In genomic region chr1:206716519-206717236, GRCh38 we compare ENCODE assay signal across 11 cellular contexts. TPM values are rescaled to one million over a fixed set of nuclear protein-coding genes. Genes with fewer than 3 reads are reported as not detected.
DNase-seq lines count a peak whose midpoint lies in the region; ATAC-seq and TF ChIP-seq lines count a peak whose summit lies in the region.
"Had no signal": no experiment of that assay in that cellular context is flagged by ENCODE, and none has a peak within 500 bp of the region (broad histone marks: within the 10 kb centered on the region; RNA-seq: fewer than 3 reads in every experiment).

No MANE protein-coding gene starts in this region.

- no peaks in the 10 kb centered on the region for H3K27me3 Mint-ChIP-seq in activated CD4-positive, alpha-beta T cell treated with anti-CD3 and anti-CD28 coated beads for 36 hours
- H3K27me3 Mint-ChIP-seq in chondrocyte (ENCODE audit: low read depth) = no peaks in the 10 kb centered on the region

- no peaks in the 10 kb centered on the region for H3K9me3 Mint-ChIP-seq in activated CD4-positive, alpha-beta T cell treated with anti-CD3 and anti-CD28 coated beads for 36 hours (ENCODE audit: low read depth)
- H3K9me3 Mint-ChIP-seq in chondrocyte (ENCODE audit: low read depth) = no peaks in the 10 kb centered on the region

- no peak overlapping the region for H3K9ac ChIP-seq in smooth muscle cell (ENCODE audit: low read depth)

- H3K27ac Mint-ChIP-seq in activated CD4-positive, alpha-beta T cell treated with anti-CD3 and anti-CD28 coated beads for 36 hours = peak overlapping the region; percentile 89
- H3K27ac Mint-ChIP-seq in chondrocyte (ENCODE audit: unreplicated experiment) = peak overlapping the region; percentile 74

- H3K79me2 ChIP-seq in smooth muscle cell (ENCODE audit: low read depth) = peaks cover 100% of the 10 kb centered on the region

- no peaks in the 10 kb centered on the region for H3K9me3 ChIP-seq in smooth muscle cell (replicated peaks; ENCODE audit: low read depth)
- H3K9me3 ChIP-seq in ovary = no peaks in the 10 kb centered on the region

- no peaks in the 10 kb centered on the region for H3F3A ChIP-seq in smooth muscle cell (ENCODE audit: low read depth)

- H3K4me2 ChIP-seq in smooth muscle cell = peak overlapping the region; percentile 15

- H3K27me3 ChIP-seq in HL-60 (ENCODE audit: insufficient read depth, poor library complexity, severe bottlenecking) (no peaks in the 10 kb centered on the region), smooth muscle cell (ENCODE audit: low read depth) (no peaks in the 10 kb centered on the region), ovary (no peaks in the 10 kb centered on the region)

- H3K4me1 Mint-ChIP-seq in activated CD4-positive, alpha-beta T cell treated with anti-CD3 and anti-CD28 coated beads for 36 hours = peaks cover 80% of the 10 kb centered on the region
- H3K4me1 Mint-ChIP-seq in chondrocyte (ENCODE audit: low read depth) = peaks cover 43% of the 10 kb centered on the region

- no peak overlapping the region for H2AFZ ChIP-seq in smooth muscle cell (ENCODE audit: low read depth)

- TF ChIP-seq POLR2A in ovary (IDR thresholded peaks at IDR 0.05) = no peak

- H4K20me1 ChIP-seq in smooth muscle cell (ENCODE audit: low read depth) = peaks cover 100% of the 10 kb centered on the region

- TF ChIP-seq CTCF in HL-60 (IDR thresholded peaks at IDR 0.05; ENCODE audit: insufficient read depth, low read length) (no peak), chondrocyte (IDR thresholded peaks at IDR 0.05) (no peak), smooth muscle cell (IDR thresholded peaks at IDR 0.05; ENCODE audit: borderline replicate concordance, insufficient read depth, poor library complexity, severe bottlenecking) (no peak), ovary (IDR thresholded peaks at IDR 0.05) (no peak)

- intact Hi-C loops in activated CD4-positive, alpha-beta T cell treated with anti-CD3 and anti-CD28 coated beads for 36 hours (cut with DNase I, micrococcal nuclease) = no loop called here
- intact Hi-C loops in ovary (cut with DNase I) = no loop called here

- TF ChIP-seq EP300 in ovary (IDR thresholded peaks at IDR 0.05) = no peak

- 82% methylated on average over 10 of the region's 10 CpGs for WGBS in smooth muscle cell (ENCODE audit: low lambda C conversion rate)
- WGBS in ovary, 3 donors = 93 to 95% (median 94%) methylated on average over 10 of the region's 10 CpGs

- H3K4me3 Mint-ChIP-seq in activated CD4-positive, alpha-beta T cell treated with anti-CD3 and anti-CD28 coated beads for 36 hours = no peak overlapping the region
- no peak overlapping the region for H3K4me3 Mint-ChIP-seq in chondrocyte (ENCODE audit: unreplicated experiment)

- peak; percentile 35 for ATAC-seq in activated CD4-positive, alpha-beta T cell treated with anti-CD3 and anti-CD28 coated beads for 36 hours
- ATAC-seq in GM21381 (IDR thresholded peaks at IDR 0.05; ENCODE audit: unreplicated experiment) = no peak
- ATAC-seq: SK-N-SH treated with all-trans-retinoic acid at 6 μM for 48 hours had no signal

- DNase-seq in activated CD4-positive, alpha-beta T cell treated with anti-CD3 and anti-CD28 coated beads for 36 hours = no peak
- no peak for DNase-seq in activated CD4-positive, alpha-beta T cell treated with anti-CD3 and anti-CD28 coated beads for 4 hours
- no peak for DNase-seq in HL-60 (ENCODE audit: low read depth in 1 of 2, low spot score in 1 of 2)
- no peak for DNase-seq in chondrocyte (ENCODE audit: low spot score)
- DNase-seq in smooth muscle cell (lab: John Stamatoyannopoulos, UW; ENCODE audit: unreplicated experiment) = no peak
- no peak for DNase-seq in AG08395 (ENCODE audit: low spot score)
- DNase-seq in ovary = no peak
- DNase-seq: stimulated activated CD4-positive, alpha-beta T cell treated with anti-CD3 and anti-CD28 coated beads, Interleukin-4, amount 100 ng/mL, for 4 hours had no signal

- CTCF ChIA-PET in activated CD4-positive, alpha-beta T cell treated with anti-CD3 and anti-CD28 coated beads for 36 hours (lab: Charles Lee) = interaction anchor here (0.7 to 15.5 kb wide), 10 partner anchors 7 to 270 kb away, joined by 3 to 175 read pairs (median 3); partner anchors contain the start of gene DYRK3

- H3K27ac ChIP-seq in HL-60 (replicated peaks) (peak overlapping the region; percentile 0), smooth muscle cell (ENCODE audit: low read depth) (peak overlapping the region; percentile 12), ovary (no peak overlapping the region)

- H3K36me3 ChIP-seq in smooth muscle cell (ENCODE audit: low read depth) (no peaks in the 10 kb centered on the region), ovary (no peaks in the 10 kb centered on the region)

- no peaks in the 10 kb centered on the region for H3K36me3 Mint-ChIP-seq in activated CD4-positive, alpha-beta T cell treated with anti-CD3 and anti-CD28 coated beads for 36 hours (ENCODE audit: low read depth)
- no peaks in the 10 kb centered on the region for H3K36me3 Mint-ChIP-seq in chondrocyte (ENCODE audit: low read depth)

- POLR2A ChIA-PET in activated CD4-positive, alpha-beta T cell treated with anti-CD3 and anti-CD28 coated beads for 36 hours (lab: Charles Lee) = no interaction called here

- no peak overlapping the region for H3K4me3 ChIP-seq in HL-60 (replicated peaks; ENCODE audit: insufficient read depth, low read length)
- H3K4me3 ChIP-seq in smooth muscle cell = no peak overlapping the region
- H3K4me3 ChIP-seq in ovary = no peak overlapping the region

- H3K4me1 ChIP-seq in smooth muscle cell (ENCODE audit: low read depth) = peaks cover 6% of the 10 kb centered on the region
- H3K4me1 ChIP-seq in ovary (ENCODE audit: insufficient read depth) = peaks cover 32% of the 10 kb centered on the region

RNA-seq across cellular contexts. Expression of gene MAPKAPK2, which starts 32.0 kb away (rescaled TPM):
- 10 to 100 TPM; 62.8 to 64.7 TPM for total RNA-seq in activated CD4-positive, alpha-beta T cell treated with anti-CD3 and anti-CD28 coated beads for 36 hours
- total RNA-seq in chondrocyte = 66.6 to 88.0 TPM (median 87.9 TPM) in 3 replicates
- total RNA-seq in smooth muscle cell = 36.0 and 40.9 TPM in 2 replicates
- polyA plus RNA-seq in smooth muscle cell = 14.3 and 16.9 TPM in 2 replicates
- total RNA-seq in ovary = 10 to 100 TPM; 28.4 to 71.2 (median 66.2) TPM
- polyA plus RNA-seq in ovary = 10 to 100 TPM; 34.5 to 64.7 TPM

RNA-seq across cellular contexts. Expression of gene IL19, which starts 53.9 kb away (rescaled TPM):
- not detected for total RNA-seq in activated CD4-positive, alpha-beta T cell treated with anti-CD3 and anti-CD28 coated beads for 36 hours
- total RNA-seq in chondrocyte (not detected in 3 replicates), smooth muscle cell (not detected in 2 replicates), ovary (not detected)
- polyA plus RNA-seq in smooth muscle cell (0.35 and 0.52 TPM in 2 replicates), ovary (not detected)

RNA-seq across cellular contexts. Expression of gene IL10, which starts 55.6 kb away (rescaled TPM):
- total RNA-seq in activated CD4-positive, alpha-beta T cell treated with anti-CD3 and anti-CD28 coated beads for 36 hours = 1 to 10 TPM; 1.3 to 1.6 TPM
- not detected in 3 replicates for total RNA-seq in chondrocyte
- total RNA-seq in smooth muscle cell = 0.36 and 2.2 TPM in 2 replicates
- polyA plus RNA-seq in smooth muscle cell = 1.2 and 2.8 TPM in 2 replicates
- total RNA-seq in ovary = 1 to 10 TPM in 3 of 7 donors, under 1 TPM in 3, not detected in 1; 0.25 to 2.7 (median 0.94) TPM
- 1 to 10 TPM; 3.2 to 4.0 TPM for polyA plus RNA-seq in ovary
- polyA plus RNA-seq: AG04450 had no signal

Comparison
In these comparisons a context has a peak if more than half of its experiments do, and no peak if none do; other contexts are left out.
1. H3K27ac ChIP-seq: peak in HL-60 (single experiment) and smooth muscle cell (single experiment); none in ovary (0 of 2).